11 cellular contexts compared by ENCODE assay signal in genomic region chr6:35368038-35368887, GRCh38. TPM values are rescaled to one million over a fixed set of nuclear protein-coding genes. Genes with fewer than 3 reads are reported as not detected.
DNase-seq lines count a peak whose midpoint lies in the region; ATAC-seq and TF ChIP-seq lines count a peak whose summit lies in the region.
"Had no signal": no experiment of that assay in that cellular context is flagged by ENCODE, and none has a peak within 500 bp of the region (broad histone marks: within the 10 kb centered on the region; RNA-seq: fewer than 3 reads in every experiment).

No MANE protein-coding gene starts in this region.

- peak; percentile 46 to 57 for DNase-seq in Caco-2
- DNase-seq in HT1080 (ENCODE audit: low read depth) = peak; percentile 71
- DNase-seq in activated naive CD4-positive, alpha-beta T cell treated with anti-CD3 and anti-CD28 coated beads, Interleukin-2, amount 50 U/mL, for 72 hours (ENCODE audit: low spot score in 2 of 2) = peak; percentile 53 to 69
- DNase-seq in naive thymus-derived CD4-positive, alpha-beta T cell = peak in 4 of 9 donors; percentile 19 to 32 (median 26)
- no peak for DNase-seq in mesendoderm
- DNase-seq in GM19240 (ENCODE audit: insufficient read length, low spot score) = no peak
- DNase-seq in NCI-H82 (lab: John Stamatoyannopoulos, UW) = no peak
- no peak for DNase-seq in cerebellar nuclear complex (lab: John Stamatoyannopoulos, UW)
- DNase-seq: colonic mucosa, NCI-H526 had no signal

- H3K27me3 Mint-ChIP-seq in Caco-2 (ENCODE audit: insufficient read depth, unreplicated experiment) = no peaks in the 10 kb centered on the region
- no peaks in the 10 kb centered on the region for H3K27me3 Mint-ChIP-seq in naive thymus-derived CD4-positive, alpha-beta T cell

- no peak overlapping the region for H2BK15ac ChIP-seq in mesendoderm (replicated peaks; ENCODE audit: low read depth)

- H3K79me1 ChIP-seq in mesendoderm (ENCODE audit: low read length) = peaks cover 3% of the 10 kb centered on the region

- no peak overlapping the region for H3K23ac ChIP-seq in mesendoderm (ENCODE audit: low read length)

- no peak overlapping the region for H3K18ac ChIP-seq in mesendoderm (ENCODE audit: low read length)

- no peaks in the 10 kb centered on the region for H3K9me3 ChIP-seq in Caco-2
- no peaks in the 10 kb centered on the region for H3K9me3 ChIP-seq in naive thymus-derived CD4-positive, alpha-beta T cell (ENCODE audit: control insufficient read depth in 2 of 3, low read length in 3 of 3)
- H3K9me3 ChIP-seq: colonic mucosa, neutrophil had no signal

- TF ChIP-seq CTCF in Caco-2 (IDR thresholded peaks at IDR 0.05; ENCODE audit: insufficient read depth in 1 of 2, low read depth in 1 of 2, low read length in 1 of 2, severe bottlenecking in 1 of 2, unreplicated experiment in 1 of 2) = no peak

- H3K4ac ChIP-seq in mesendoderm (ENCODE audit: low read depth, low read length) = no peak overlapping the region

- H2BK5ac ChIP-seq in mesendoderm (ENCODE audit: low read length) = no peak overlapping the region

- H3K4me3 Mint-ChIP-seq in Caco-2 (ENCODE audit: unreplicated experiment) = no peak overlapping the region
- peak overlapping the region; percentile 5 to 79 (median 50) for H3K4me3 Mint-ChIP-seq in naive thymus-derived CD4-positive, alpha-beta T cell

- POLR2A ChIA-PET in Caco-2 (lab: Charles Lee) = no interaction called here
- POLR2A ChIA-PET in naive thymus-derived CD4-positive, alpha-beta T cell (lab: Charles Lee) = interaction anchor here (0.6 to 1.5 kb wide), 6 partner anchors 9 to 34 kb away, joined by 3 to 4 read pairs (median 3); no protein-coding TSS in a partner anchor

- peak; percentile 78 to 91 for ATAC-seq in activated naive CD4-positive, alpha-beta T cell treated with anti-CD3 and anti-CD28 coated beads, Interleukin-2, amount 50 U/mL, for 72 hours
- no peak for ATAC-seq in naive thymus-derived CD4-positive, alpha-beta T cell

- H3K36me3 Mint-ChIP-seq in Caco-2 (ENCODE audit: insufficient read depth, unreplicated experiment) = no peaks in the 10 kb centered on the region
- H3K36me3 Mint-ChIP-seq in activated naive CD4-positive, alpha-beta T cell treated with anti-CD3 and anti-CD28 coated beads, Interleukin-2, amount 50 U/mL, for 72 hours = peaks cover 0 to 24% of the 10 kb centered on the region in 2 donors
- H3K36me3 Mint-ChIP-seq in naive thymus-derived CD4-positive, alpha-beta T cell = peaks cover 0 to 44% (median 9%) of the 10 kb centered on the region in 5 donors

- no CpG with 5 or more reads among the region's 2 CpGs for WGBS in mesendoderm (ENCODE audit: extremely low coverage, insufficient coverage, low lambda C conversion rate)

- H3K9me3 Mint-ChIP-seq in Caco-2 (ENCODE audit: unreplicated experiment) = no peaks in the 10 kb centered on the region
- H3K9me3 Mint-ChIP-seq in activated naive CD4-positive, alpha-beta T cell treated with anti-CD3 and anti-CD28 coated beads, Interleukin-2, amount 50 U/mL, for 72 hours = peaks cover 0 to 4% of the 10 kb centered on the region in 2 donors
- peaks cover 0 to 4% (median 0%) of the 10 kb centered on the region in 11 donors for H3K9me3 Mint-ChIP-seq in naive thymus-derived CD4-positive, alpha-beta T cell

- no peak overlapping the region for H3K4me2 ChIP-seq in mesendoderm (ENCODE audit: low read length)

- H2BK120ac ChIP-seq in mesendoderm (ENCODE audit: low read depth, low read length) = no peak overlapping the region

- H3K4me1 ChIP-seq in Caco-2 = peaks cover 19% of the 10 kb centered on the region
- peaks cover 35 to 40% of the 10 kb centered on the region in 2 donors for H3K4me1 ChIP-seq in naive thymus-derived CD4-positive, alpha-beta T cell (ENCODE audit: control insufficient read depth in 2 of 2, insufficient read depth in 2 of 2, low read length in 2 of 2)
- H3K4me1 ChIP-seq in mesendoderm (ENCODE audit: control insufficient read depth, low read depth, low read length) = peaks cover under 1% of the 10 kb centered on the region
- H3K4me1 ChIP-seq: colonic mucosa had no signal

- H3K79me2 ChIP-seq in mesendoderm (ENCODE audit: control insufficient read depth, insufficient read depth, low read length) = no peaks in the 10 kb centered on the region

- H3K4me1 Mint-ChIP-seq in Caco-2 (ENCODE audit: low read depth, unreplicated experiment) = peaks cover 11% of the 10 kb centered on the region
- peaks cover 46 to 82% (median 69%) of the 10 kb centered on the region in 7 donors for H3K4me1 Mint-ChIP-seq in naive thymus-derived CD4-positive, alpha-beta T cell

- CTCF ChIA-PET in Caco-2 (lab: Charles Lee) = interaction anchor here (0.9 kb wide), 1 partner anchor 26 kb away, joined by 3 read pairs; the partner anchor contains the start of gene PPARD
- CTCF ChIA-PET in naive thymus-derived CD4-positive, alpha-beta T cell (lab: Charles Lee) = interaction anchor here (0.8 to 1.3 kb wide), 3 partner anchors 26 to 81 kb away, joined by 3 read pairs; no protein-coding TSS in a partner anchor

- H4K5ac ChIP-seq in mesendoderm (ENCODE audit: low read length) = no peak overlapping the region

- intact Hi-C loops in Caco-2 (cut with micrococcal nuclease; ENCODE audit: unreplicated experiment) = no loop called here
- intact Hi-C loops in naive thymus-derived CD4-positive, alpha-beta T cell (cut with micrococcal nuclease) = loop anchor here (2.0 to 5.0 kb wide), 2 partner anchors 19 to 49 kb away; no protein-coding TSS in a partner anchor

- H3K27ac Mint-ChIP-seq in Caco-2 (ENCODE audit: unreplicated experiment) = no peak overlapping the region
- H3K27ac Mint-ChIP-seq in activated naive CD4-positive, alpha-beta T cell treated with anti-CD3 and anti-CD28 coated beads, Interleukin-2, amount 50 U/mL, for 72 hours = peak overlapping the region in 1 of 2 donors; percentile 83
- H3K27ac Mint-ChIP-seq in naive thymus-derived CD4-positive, alpha-beta T cell = peak overlapping the region; percentile 42 to 94 (median 85)

- H4K8ac ChIP-seq in mesendoderm (ENCODE audit: low read depth, low read length) = no peak overlapping the region

- no peak overlapping the region for H3K9ac ChIP-seq in mesendoderm (ENCODE audit: low read length)

- no peak overlapping the region for H3K56ac ChIP-seq in mesendoderm (ENCODE audit: low read length)

- H3K4me3 ChIP-seq in Caco-2 (ENCODE audit: low read depth, low read length) (no peak overlapping the region), mesendoderm (ENCODE audit: low read length) (no peak overlapping the region)
- no peak overlapping the region for H3K4me3 ChIP-seq in naive thymus-derived CD4-positive, alpha-beta T cell (ENCODE audit: low read length)
- H3K4me3 ChIP-seq: colonic mucosa had no signal

- no TSS peak for BruUV-seq in Caco-2 (replicated peaks; lab: Mats Ljungman, UMichigan)

- peak overlapping the region; percentile 45 for H3K27ac ChIP-seq in naive thymus-derived CD4-positive, alpha-beta T cell (ENCODE audit: low read depth, low read length)
- no peak overlapping the region for H3K27ac ChIP-seq in mesendoderm (ENCODE audit: low read depth, low read length)
- H3K27ac ChIP-seq: colonic mucosa, neutrophil had no signal

- H3K27me3 ChIP-seq in Caco-2 (replicated peaks; ENCODE audit: control insufficient read depth, insufficient read depth, low read length) = no peaks in the 10 kb centered on the region
- H3K27me3 ChIP-seq in naive thymus-derived CD4-positive, alpha-beta T cell (ENCODE audit: control insufficient read depth in 2 of 2, insufficient read depth in 2 of 2, low read length in 2 of 2) = no peaks in the 10 kb centered on the region
- no peaks in the 10 kb centered on the region for H3K27me3 ChIP-seq in mesendoderm (ENCODE audit: insufficient read depth, low read length, poor library complexity)
- H3K27me3 ChIP-seq: colonic mucosa, neutrophil had no signal

- no peaks in the 10 kb centered on the region for H3K36me3 ChIP-seq in Caco-2 (ENCODE audit: control insufficient read depth, insufficient read depth, low read length)
- no peaks in the 10 kb centered on the region for H3K36me3 ChIP-seq in naive thymus-derived CD4-positive, alpha-beta T cell (ENCODE audit: control insufficient read depth in 2 of 3, insufficient read depth in 3 of 3, low read length in 3 of 3)
- no peaks in the 10 kb centered on the region for H3K36me3 ChIP-seq in mesendoderm (ENCODE audit: control insufficient read depth, insufficient read depth, low read length)
- H3K36me3 ChIP-seq: colonic mucosa, neutrophil had no signal

- no peak overlapping the region for H2AK5ac ChIP-seq in mesendoderm (ENCODE audit: low read length)

RNA-seq across cellular contexts. Expression of gene PPARD, which starts 25.9 kb away (rescaled TPM):
- total RNA-seq in Caco-2 (2022) = 11.3 and 12.0 TPM in 2 replicates
- 11.1 and 13.4 TPM in 2 replicates for total RNA-seq in HT1080 (2014; rRNA removed; shearing (Covaris generic))
- polyA plus RNA-seq in HT1080 (2015; cell fraction: cytosol; rRNA removed) = 61.8 and 64.8 TPM in 2 replicates
- 54.2 and 67.4 TPM in 2 replicates for polyA plus RNA-seq in HT1080 (2015; cell fraction: nucleus; rRNA removed)
- total RNA-seq in activated naive CD4-positive, alpha-beta T cell treated with anti-CD3 and anti-CD28 coated beads, Interleukin-2, amount 50 U/mL, for 72 hours = 10 to 100 TPM; 23.2 to 25.1 TPM
- total RNA-seq in naive thymus-derived CD4-positive, alpha-beta T cell = 10 to 100 TPM; 29.3 to 47.1 (median 36.0) TPM
- polyA plus RNA-seq in naive thymus-derived CD4-positive, alpha-beta T cell = 10 to 100 TPM in 1 of 2 donors, 1 to 10 TPM in 1; 7.3 to 20.2 TPM
- 10.2 TPM for polyA plus RNA-seq in mesendoderm (2013, experiment 1 of 2)
- 10.4 TPM for polyA plus RNA-seq in mesendoderm (2013, experiment 2 of 2)

Comparison
In these comparisons a context has a peak if more than half of its experiments do, and no peak if none do; other contexts are left out.
1. DNase-seq: peak in Caco-2 (2 of 2), HT1080 (single experiment) and activated naive CD4-positive, alpha-beta T cell treated with anti-CD3 and anti-CD28 coated beads, Interleukin-2, amount 50 U/mL, for 72 hours (2 of 2); none in mesendoderm (single experiment), GM19240 (single experiment), NCI-H82 (single experiment) and cerebellar nuclear complex (0 of 2).